27 cellular contexts compared by ENCODE assay signal in genomic region chr4:78764498-78764961, GRCh38. TPM values are rescaled to one million over a fixed set of nuclear protein-coding genes. Genes with fewer than 3 reads are reported as not detected.
DNase-seq lines count a peak whose midpoint lies in the region; ATAC-seq and TF ChIP-seq lines count a peak whose summit lies in the region.
"Had no signal": no experiment of that assay in that cellular context is flagged by ENCODE, and none has a peak within 500 bp of the region (broad histone marks: within the 10 kb centered on the region; RNA-seq: fewer than 3 reads in every experiment).

No MANE protein-coding gene starts in this region.

- CTCF ChIA-PET in PC-3 (lab: Charles Lee), result no interaction called here
- CTCF ChIA-PET in activated CD4-positive, alpha-beta memory T cell treated with anti-CD3 and anti-CD28 coated beads for 36 hours (lab: Charles Lee), result no interaction called here

- no peak overlapping the region for H3K9ac ChIP-seq in PC-3 (ENCODE audit: low read length)

- intact Hi-C loops in PC-3 (cut with micrococcal nuclease), result no loop called here
- intact Hi-C loops in activated CD4-positive, alpha-beta memory T cell treated with anti-CD3 and anti-CD28 coated beads for 36 hours (cut with micrococcal nuclease), result no loop called here

- no TSS peak for BruUV-seq in PC-3 (replicated peaks; lab: Mats Ljungman, UMichigan)

- peaks cover 2% of the 10 kb centered on the region for H3K27me3 Mint-ChIP-seq in activated CD4-positive, alpha-beta memory T cell treated with anti-CD3 and anti-CD28 coated beads for 36 hours
- H3K27me3 Mint-ChIP-seq: activated B cell treated with CpG ODN at 0.5 μM for 24 hours, T-helper 17 cell had no signal

- H4K20me1 ChIP-seq in PC-3 (ENCODE audit: low read length), result no peaks in the 10 kb centered on the region

- H3K9me3 Mint-ChIP-seq in activated CD4-positive, alpha-beta memory T cell treated with anti-CD3 and anti-CD28 coated beads for 36 hours, result no peaks in the 10 kb centered on the region
- H3K9me3 Mint-ChIP-seq: activated B cell treated with CpG ODN at 0.5 μM for 24 hours; activated CD8-positive, alpha-beta T cell treated with anti-CD3 and anti-CD28 coated beads for 36 hours had no signal

- H3K4me3 Mint-ChIP-seq in activated CD4-positive, alpha-beta memory T cell treated with anti-CD3 and anti-CD28 coated beads for 36 hours, result no peak overlapping the region
- H3K4me3 Mint-ChIP-seq: activated B cell treated with CpG ODN at 0.5 μM for 24 hours; activated CD8-positive, alpha-beta T cell treated with anti-CD3 and anti-CD28 coated beads for 36 hours; T-helper 17 cell had no signal

- POLR2A ChIA-PET in PC-3 (lab: Charles Lee; ENCODE audit: unreplicated experiment), result no interaction called here
- POLR2A ChIA-PET in activated CD4-positive, alpha-beta memory T cell treated with anti-CD3 and anti-CD28 coated beads for 36 hours (lab: Charles Lee), result no interaction called here

- H3K79me2 ChIP-seq in PC-3 (ENCODE audit: low read length), result no peaks in the 10 kb centered on the region

- H3K36me3 ChIP-seq in PC-3 (ENCODE audit: low read depth, low read length), result no peaks in the 10 kb centered on the region
- H3K36me3 ChIP-seq: BE2C, esophagus muscularis mucosa, right atrium auricular region, SJCRH30, suprapubic skin, vagina had no signal

- H3K27ac Mint-ChIP-seq in activated CD4-positive, alpha-beta memory T cell treated with anti-CD3 and anti-CD28 coated beads for 36 hours, result no peak overlapping the region
- H3K27ac Mint-ChIP-seq: activated CD8-positive, alpha-beta T cell treated with anti-CD3 and anti-CD28 coated beads for 36 hours; T-helper 17 cell had no signal

- peaks cover 13% of the 10 kb centered on the region for H3K4me1 ChIP-seq in PC-3 (ENCODE audit: insufficient read depth, low read length)
- peaks cover 17% of the 10 kb centered on the region for H3K4me1 ChIP-seq in foreskin keratinocyte
- H3K4me1 ChIP-seq: A549, SJCRH30 had no signal

- H2AFZ ChIP-seq in PC-3 (ENCODE audit: low read length), result no peak overlapping the region

- H3K36me3 Mint-ChIP-seq in activated CD4-positive, alpha-beta memory T cell treated with anti-CD3 and anti-CD28 coated beads for 36 hours, result no peaks in the 10 kb centered on the region

- no peak overlapping the region for H3K27ac ChIP-seq in PC-3 (ENCODE audit: low read length)
- peak overlapping the region; percentile 49 for H3K27ac ChIP-seq in foreskin keratinocyte
- H3K27ac ChIP-seq: A549, esophagus muscularis mucosa, SJCRH30, suprapubic skin, vagina had no signal

- H3K27me3 ChIP-seq in PC-3 (ENCODE audit: low read length) (no peaks in the 10 kb centered on the region), foreskin keratinocyte (no peaks in the 10 kb centered on the region)
- H3K27me3 ChIP-seq: BE2C, esophagus muscularis mucosa, right atrium auricular region, SJCRH30, suprapubic skin, vagina had no signal

- H3K4me2 ChIP-seq in PC-3 (ENCODE audit: low read length), result no peak overlapping the region
- H3K4me2 ChIP-seq: A549 had no signal

- H3K9me2 ChIP-seq in PC-3 (replicated peaks; ENCODE audit: low read length), result no peaks in the 10 kb centered on the region

- TF ChIP-seq CTCF in PC-3 (conservative IDR thresholded peaks at IDR 0.05; ENCODE audit: low read depth, low read length) (no peak), cardiac fibroblast (IDR thresholded peaks at IDR 0.05; ENCODE audit: low read depth, low read length) (no peak), foreskin keratinocyte (conservative IDR thresholded peaks at IDR 0.05) (no peak)

- peak; percentile 13 for DNase-seq in Daoy (ENCODE audit: low read depth)
- peak; percentile 19 for DNase-seq in PC-3
- DNase-seq in cardiac fibroblast (ENCODE audit: low read depth in 2 of 2), result peak; percentile 35 to 81
- DNase-seq in foreskin keratinocyte, result peak; percentile 33 to 72
- no peak for DNase-seq in activated CD4-positive, alpha-beta memory T cell treated with anti-CD3 and anti-CD28 coated beads for 36 hours
- DNase-seq in activated CD4-positive, alpha-beta T cell treated with anti-CD3 and anti-CD28 coated beads for 48 hours, result no peak
- DNase-seq: activated B cell treated with CpG ODN at 0.5 μM for 24 hours; activated CD8-positive, alpha-beta T cell treated with anti-CD3 and anti-CD28 coated beads for 36 hours; amniotic stem cell; BE2C; central memory CD4-positive, alpha-beta T cell; COR-L47; NCI-H1694; NCI-H774; nucleus accumbens; SJCRH30; stimulated activated CD4-positive, alpha-beta T cell treated with anti-CD3 and anti-CD28 coated beads, Interleukin-15, amount 100 ng/mL, for 24 hours; T-helper 17 cell had no signal

- ATAC-seq in PC-3 (no peak), foreskin keratinocyte (peak; percentile 95), HG02852 (IDR thresholded peaks at IDR 0.05; ENCODE audit: unreplicated experiment) (no peak), HG03175 (IDR thresholded peaks at IDR 0.05; ENCODE audit: unreplicated experiment) (no peak)
- ATAC-seq: A549; activated CD8-positive, alpha-beta T cell treated with anti-CD3 and anti-CD28 coated beads for 36 hours; HCT116; T-helper 17 cell had no signal

- no peaks in the 10 kb centered on the region for H3F3A ChIP-seq in PC-3 (ENCODE audit: low read length, unreplicated experiment)

- H3K9me3 ChIP-seq in PC-3 (ENCODE audit: low read length), result no peaks in the 10 kb centered on the region
- H3K9me3 ChIP-seq: A549, BE2C, esophagus muscularis mucosa, right atrium auricular region, SJCRH30, suprapubic skin, vagina had no signal

- H3K4me3 ChIP-seq in PC-3 (ENCODE audit: low read length), result no peak overlapping the region
- H3K4me3 ChIP-seq in cardiac fibroblast (replicated peaks in 1 of 2; ENCODE audit: low read depth in 2 of 2, low read length in 2 of 2), result no peak overlapping the region
- H3K4me3 ChIP-seq: A549, esophagus muscularis mucosa, lung, right atrium auricular region, SJCRH30, suprapubic skin, vagina had no signal

- H3K4me1 Mint-ChIP-seq in activated CD4-positive, alpha-beta memory T cell treated with anti-CD3 and anti-CD28 coated beads for 36 hours (ENCODE audit: low read depth), result peaks cover 2% of the 10 kb centered on the region

RNA-seq across cellular contexts. Expression of gene BMP2K, which starts 11.6 kb away (rescaled TPM):
- total RNA-seq in Daoy (2014; rRNA removed; shearing (Covaris generic)), result 9.4 and 17.5 TPM in 2 replicates
- 16.2 and 24.5 TPM in 2 replicates for total RNA-seq in PC-3 (2014; rRNA removed)
- total RNA-seq in foreskin keratinocyte, result 27.7 and 29.4 TPM in 2 replicates
- polyA plus RNA-seq in foreskin keratinocyte, result 10.4 and 11.1 TPM in 2 replicates
- total RNA-seq in activated CD4-positive, alpha-beta memory T cell treated with anti-CD3 and anti-CD28 coated beads for 36 hours, result 10 to 100 TPM in 1 of 2 experiments, 1 to 10 TPM in 1; 9.6 to 11.0 TPM

Comparison
In these comparisons a context has a peak if more than half of its experiments do, and no peak if none do; other contexts are left out.
1. DNase-seq: peak in Daoy (single experiment), PC-3 (single experiment), cardiac fibroblast (2 of 2) and foreskin keratinocyte (2 of 2); none in activated CD4-positive, alpha-beta memory T cell treated with anti-CD3 and anti-CD28 coated beads for 36 hours (single experiment) and activated CD4-positive, alpha-beta T cell treated with anti-CD3 and anti-CD28 coated beads for 48 hours (single experiment).